In genomic region chr3:42090973-42091731, GRCh38 we compare ENCODE assay signal across 8 cellular contexts. TPM values are rescaled to one million over a fixed set of nuclear protein-coding genes. Genes with fewer than 3 reads are reported as not detected.
A peak's percentile ranks its signal among the peaks of the same experiment; 100 is the strongest.
DNase-seq lines count a peak whose midpoint lies in the region; ATAC-seq, FAIRE-seq and TF ChIP-seq lines count a peak whose summit lies in the region.

A gene with protein sequence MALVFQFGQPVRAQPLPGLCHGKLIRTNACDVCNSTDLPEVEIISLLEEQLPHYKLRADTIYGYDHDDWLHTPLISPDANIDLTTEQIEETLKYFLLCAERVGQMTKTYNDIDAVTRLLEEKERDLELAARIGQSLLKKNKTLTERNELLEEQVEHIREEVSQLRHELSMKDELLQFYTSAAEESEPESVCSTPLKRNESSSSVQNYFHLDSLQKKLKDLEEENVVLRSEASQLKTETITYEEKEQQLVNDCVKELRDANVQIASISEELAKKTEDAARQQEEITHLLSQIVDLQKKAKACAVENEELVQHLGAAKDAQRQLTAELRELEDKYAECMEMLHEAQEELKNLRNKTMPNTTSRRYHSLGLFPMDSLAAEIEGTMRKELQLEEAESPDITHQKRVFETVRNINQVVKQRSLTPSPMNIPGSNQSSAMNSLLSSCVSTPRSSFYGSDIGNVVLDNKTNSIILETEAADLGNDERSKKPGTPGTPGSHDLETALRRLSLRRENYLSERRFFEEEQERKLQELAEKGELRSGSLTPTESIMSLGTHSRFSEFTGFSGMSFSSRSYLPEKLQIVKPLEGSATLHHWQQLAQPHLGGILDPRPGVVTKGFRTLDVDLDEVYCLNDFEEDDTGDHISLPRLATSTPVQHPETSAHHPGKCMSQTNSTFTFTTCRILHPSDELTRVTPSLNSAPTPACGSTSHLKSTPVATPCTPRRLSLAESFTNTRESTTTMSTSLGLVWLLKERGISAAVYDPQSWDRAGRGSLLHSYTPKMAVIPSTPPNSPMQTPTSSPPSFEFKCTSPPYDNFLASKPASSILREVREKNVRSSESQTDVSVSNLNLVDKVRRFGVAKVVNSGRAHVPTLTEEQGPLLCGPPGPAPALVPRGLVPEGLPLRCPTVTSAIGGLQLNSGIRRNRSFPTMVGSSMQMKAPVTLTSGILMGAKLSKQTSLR (plus strand): TSS chr3:42091357. CDS start chr3:42091470, 113 bp downstream.

- CTCF ChIA-PET in A549 (lab: Yijun Ruan, JAX) (interaction anchor here (0.6 to 1.5 kb wide), 3 partner anchors 8 to 77 kb away, joined by 3 to 6 read pairs (median 3); no protein-coding TSS in a partner anchor), PC-3 (lab: Charles Lee) (no interaction called here)

- no peaks in the 10 kb centered on the region for H3F3A ChIP-seq in PC-3 (ENCODE audit: low read length, unreplicated experiment)

- POLR2A ChIA-PET in A549 (lab: Yijun Ruan, JAX) (interaction anchor here (0.5 kb wide), 1 partner anchor 61 kb away, joined by 6 read pairs; no protein-coding TSS in a partner anchor), PC-3 (lab: Charles Lee; ENCODE audit: unreplicated experiment) (no interaction called here)

- TF ChIP-seq CTCF in A549 (IDR thresholded peaks at IDR 0.05) (no peak), PC-3 (conservative IDR thresholded peaks at IDR 0.05; ENCODE audit: low read depth, low read length) (no peak), epithelial cell of esophagus (IDR thresholded peaks at IDR 0.05; ENCODE audit: insufficient read depth, low read depth, low read length, missing control alignments) (peak; percentile 36)

- H3K27me3 ChIP-seq in PC-3 (ENCODE audit: low read length) = no peaks in the 10 kb centered on the region

- no peak for TF ChIP-seq EP300 in A549 (IDR thresholded peaks at IDR 0.05)

- H3K27ac Mint-ChIP-seq in naive B cell = peak within 1 kb of the TSS; percentile 65 to 97 (median 88)

- BruUV-seq in PC-3 (replicated peaks; lab: Mats Ljungman, UMichigan) = no TSS peak

- H3K36me3 Mint-ChIP-seq in naive B cell = peaks cover 24 to 46% of the 10 kb centered on the region in 2 donors

- DNase-seq in A549 (ENCODE audit: low read depth in 1 of 2, low spot score in 1 of 2) (no peak), PC-3 (no peak), epithelial cell of esophagus (ENCODE audit: low read depth) (peak; percentile 98), naive B cell (no peak)
- DNase-seq in stimulated activated CD4-positive, alpha-beta T cell treated with anti-CD3 and anti-CD28 coated beads, Interleukin-4, amount 100 ng/mL, for 1 hour = no peak
- no peak for DNase-seq in NK-92 treated with Interleukin-12 subunit alpha and Interleukin-12 subunit beta, amount 100 ng/mL, for 24 hours (lab: John Stamatoyannopoulos, UW)

- no peaks in the 10 kb centered on the region for H3K9me2 ChIP-seq in PC-3 (replicated peaks; ENCODE audit: low read length)

- H3K4me2 ChIP-seq in A549 (no peak within 1 kb of the TSS), PC-3 (ENCODE audit: low read length) (no peak within 1 kb of the TSS)

- H3K4me1 Mint-ChIP-seq in naive B cell = peaks cover 55 to 80% (median 69%) of the 10 kb centered on the region in 3 donors

- no peak for FAIRE-seq in A549 (lab: Jason Lieb, UNC)

- H3K27ac ChIP-seq in A549 = no peak within 1 kb of the TSS
- no peak within 1 kb of the TSS for H3K27ac ChIP-seq in PC-3 (ENCODE audit: low read length)

- ATAC-seq in A549 (no peak), PC-3 (no peak), naive B cell (ENCODE audit: low read depth in 2 of 2) (no peak), HG02981 (IDR thresholded peaks at IDR 0.05; ENCODE audit: unreplicated experiment) (no peak), HG02642 (IDR thresholded peaks at IDR 0.05; ENCODE audit: poor library complexity, unreplicated experiment) (no peak)

- H3K9ac ChIP-seq in PC-3 (ENCODE audit: low read length) = no peak within 1 kb of the TSS

- no peak for TF ChIP-seq POLR2A in A549 (IDR thresholded peaks at IDR 0.05; ENCODE audit: low read length)

- no peak for TF ChIP-seq RAD21 in A549 (conservative IDR thresholded peaks at IDR 0.05 in 1 of 2, IDR thresholded peaks at IDR 0.05 in 1 of 2)

- H3K9me3 ChIP-seq in A549 (no peaks in the 10 kb centered on the region), PC-3 (ENCODE audit: low read length) (no peaks in the 10 kb centered on the region)

- peaks cover 0 to 13% (median 6%) of the 10 kb centered on the region in 7 donors for H3K9me3 Mint-ChIP-seq in naive B cell

- H3K27me3 Mint-ChIP-seq in naive B cell = no peaks in the 10 kb centered on the region

- no peak within 1 kb of the TSS for H3K4me3 ChIP-seq in A549
- no peak within 1 kb of the TSS for H3K4me3 ChIP-seq in PC-3 (ENCODE audit: low read length)
- peak within 1 kb of the TSS; percentile 92 for H3K4me3 ChIP-seq in epithelial cell of esophagus (ENCODE audit: low read length)

- peaks cover 7% of the 10 kb centered on the region; the same call in 1 of the 2 replicates for H3K36me3 ChIP-seq in PC-3 (ENCODE audit: low read depth, low read length)

- intact Hi-C loops in PC-3 (cut with micrococcal nuclease) = no loop called here

- WGBS in A549 (ENCODE audit: missing lambda C conversion rate) = 95% methylated on average over 12 of the region's 14 CpGs

- peak within 1 kb of the TSS in 6 of 8 donors; percentile 29 to 55 (median 35) for H3K4me3 Mint-ChIP-seq in naive B cell

- no peaks in the 10 kb centered on the region for H4K20me1 ChIP-seq in PC-3 (ENCODE audit: low read length)

- no peaks in the 10 kb centered on the region for H3K4me1 ChIP-seq in A549
- no peaks in the 10 kb centered on the region for H3K4me1 ChIP-seq in PC-3 (ENCODE audit: insufficient read depth, low read length)

- no peaks in the 10 kb centered on the region for H3K79me2 ChIP-seq in PC-3 (ENCODE audit: low read length)

- no peak within 1 kb of the TSS for H2AFZ ChIP-seq in PC-3 (ENCODE audit: low read length)

TF ChIP-seq in A549, 52 proteins besides CTCF, POLR2A, EP300 and RAD21:
- TF ChIP-seq CHD4 (IDR thresholded peaks at IDR 0.05; ENCODE audit: borderline replicate concordance) (no peak), ZNF302 (CRISPR knock-in tag; IDR thresholded peaks at IDR 0.05) (no peak), FOXS1 (CRISPR knock-in tag; IDR thresholded peaks at IDR 0.05) (no peak)
TF ChIP-seq in A549: peak in this region for 0.

RNA-seq across cellular contexts. Expression of the gene that starts here (rescaled TPM):
- 22.3 and 24.5 TPM in 2 replicates for polyA plus RNA-seq in A549 (2011; rRNA removed)
- 10.9 and 11.9 TPM in 2 replicates for polyA plus RNA-seq in A549 (2012; cell fraction: cytosol; rRNA removed)
- polyA plus RNA-seq in A549 (2012; cell fraction: nucleus; rRNA removed) = 14.7 and 15.0 TPM in 2 replicates
- 10.3 to 12.9 TPM (median 12.2 TPM) in 3 replicates for polyA plus RNA-seq in A549 (2017; fragmentation: RNase III; extraction: RNeasy Plus Mini Kit Qiagen cat#74134 plus additional on column Dnase treatment)
- 31.7 and 35.0 TPM in 2 replicates for polyA minus RNA-seq in A549 (2011; rRNA and poly(A)+ RNA removed)
- total RNA-seq in PC-3 (2014; rRNA removed) = 23.4 and 29.0 TPM in 2 replicates
- 10 to 100 TPM; 20.5 to 54.1 (median 28.4) TPM for polyA plus RNA-seq in naive B cell (ENCODE audit: low read depth in 6 of 6)
